Comparison of ENCODE assay signal across 8 cellular contexts in the genomic region with DNA sequence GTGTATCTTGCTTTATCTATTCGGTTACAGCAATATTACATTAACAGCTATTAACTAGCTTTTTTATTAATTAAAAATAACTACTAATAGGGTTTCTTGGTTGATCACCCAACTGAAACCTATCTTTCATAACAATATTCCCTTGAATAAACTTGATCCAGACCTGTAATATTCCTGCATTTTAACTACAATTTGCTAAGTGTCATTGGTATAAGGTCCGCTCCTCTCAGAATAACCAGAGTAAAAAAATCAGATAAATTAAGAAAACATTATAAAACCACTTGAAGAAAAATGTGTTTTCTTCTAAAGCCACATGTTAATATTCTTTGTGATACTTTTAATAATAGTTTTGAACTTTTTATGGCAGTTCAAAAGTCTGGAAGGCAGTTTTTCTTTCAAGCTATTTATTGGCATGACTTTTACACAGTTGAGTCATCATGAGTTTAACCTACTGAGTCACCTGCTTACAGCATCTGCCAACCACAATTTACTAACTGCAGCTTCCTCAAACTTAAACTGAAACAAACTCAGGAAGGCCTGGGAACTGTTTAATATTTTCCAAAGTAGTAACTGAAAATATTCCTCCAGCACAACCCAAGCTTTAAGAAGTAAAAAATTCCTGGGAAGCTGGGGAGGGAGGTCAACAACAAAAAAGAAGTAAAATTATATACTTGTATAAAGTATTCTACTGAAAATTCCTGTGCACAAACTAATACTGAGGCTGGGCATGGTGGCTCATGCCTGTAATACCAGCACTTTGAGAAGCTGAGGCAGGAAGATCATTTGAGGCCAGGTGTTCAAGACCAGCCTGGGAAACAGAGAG.
DNase-seq lines count a peak whose midpoint lies in the region; ATAC-seq, FAIRE-seq and TF ChIP-seq lines count a peak whose summit lies in the region.

No MANE protein-coding gene starts in this region.

- no peaks in the 10 kb centered on the region for H3K9me3 ChIP-seq in A549
- no peaks in the 10 kb centered on the region for H3K9me3 ChIP-seq in OCI-LY1 (ENCODE audit: low read length)
- no peaks in the 10 kb centered on the region for H3K9me3 ChIP-seq in muscle layer of duodenum (ENCODE audit: control insufficient read depth in 1 of 2, low read length in 2 of 2)

- H3K27ac Mint-ChIP-seq in chondrocyte (ENCODE audit: unreplicated experiment) (peak overlapping the region; percentile 90), progenitor cell of endocrine pancreas (no peak overlapping the region), endothelial cell (ENCODE audit: unreplicated experiment) (no peak overlapping the region)

- TF ChIP-seq POLR2A in A549 (IDR thresholded peaks at IDR 0.05; ENCODE audit: low read length): no peak

- H3K36me3 Mint-ChIP-seq in chondrocyte (ENCODE audit: low read depth) (no peaks in the 10 kb centered on the region), progenitor cell of endocrine pancreas (ENCODE audit: insufficient read depth) (peaks cover 5% of the 10 kb centered on the region), endothelial cell (ENCODE audit: low read depth, unreplicated experiment) (peaks cover 4% of the 10 kb centered on the region)

- POLR2A ChIA-PET in A549 (lab: Yijun Ruan, JAX): interaction anchor here (0.6 to 1.7 kb wide), 7 partner anchors 23 to 394 kb away, joined by 3 to 9 read pairs (median 6); a partner anchor contains a TSS

- no peak overlapping the region for H3K9ac ChIP-seq in OCI-LY1 (ENCODE audit: low read length)

- no peaks in the 10 kb centered on the region for H3K9me2 ChIP-seq in OCI-LY1 (ENCODE audit: low read depth, low read length)

- peaks cover 92% of the 10 kb centered on the region for H3K79me2 ChIP-seq in OCI-LY1 (ENCODE audit: insufficient read depth, low read length)

- DNase-seq in A549 (ENCODE audit: low read depth in 1 of 2, low spot score in 1 of 2) (peak; percentile 65 to 88), chondrocyte (ENCODE audit: low spot score) (no peak), progenitor cell of endocrine pancreas (ENCODE audit: low spot score, unreplicated experiment) (no peak), endothelial cell (ENCODE audit: low spot score) (no peak)

- H3K4me3 Mint-ChIP-seq in chondrocyte (ENCODE audit: unreplicated experiment) (no peak overlapping the region), progenitor cell of endocrine pancreas (ENCODE audit: low read depth) (no peak overlapping the region), endothelial cell (ENCODE audit: unreplicated experiment) (no peak overlapping the region)

- TF ChIP-seq CTCF in A549 (IDR thresholded peaks at IDR 0.05): no peak
- TF ChIP-seq CTCF in OCI-LY1 (IDR thresholded peaks at IDR 0.05; ENCODE audit: low read length): no peak
- no peak for TF ChIP-seq CTCF in chondrocyte (IDR thresholded peaks at IDR 0.05)
- no peak for TF ChIP-seq CTCF in progenitor cell of endocrine pancreas (IDR thresholded peaks at IDR 0.05; ENCODE audit: unreplicated experiment)
- TF ChIP-seq CTCF in endothelial cell (IDR thresholded peaks at IDR 0.05; ENCODE audit: unreplicated experiment): no peak

- peak overlapping the region; percentile 69 to 86 for H3K27ac ChIP-seq in A549
- H3K27ac ChIP-seq in OCI-LY1 (ENCODE audit: low read depth, low read length, poor library complexity, severe bottlenecking): peak overlapping the region; percentile 38
- H3K27ac ChIP-seq in muscle layer of duodenum (ENCODE audit: low read length): peak overlapping the region; percentile 67

- peak; percentile 84 for FAIRE-seq in A549 (lab: Jason Lieb, UNC)

- CTCF ChIA-PET in A549 (lab: Yijun Ruan, JAX): interaction anchor here (0.8 to 1.3 kb wide), 4 partner anchors 17 to 484 kb away, joined by 3 to 4 read pairs (median 4); no protein-coding TSS in a partner anchor

- TF ChIP-seq EP300 in A549 (IDR thresholded peaks at IDR 0.05): no peak

- no peak overlapping the region for H2AFZ ChIP-seq in OCI-LY1 (ENCODE audit: low read length)

- H3K4me1 ChIP-seq in A549: peaks cover 89% of the 10 kb centered on the region
- peaks cover 24% of the 10 kb centered on the region for H3K4me1 ChIP-seq in OCI-LY1 (ENCODE audit: insufficient read depth, low read length, severe bottlenecking)
- H3K4me1 ChIP-seq in muscle layer of duodenum (ENCODE audit: control insufficient read depth in 1 of 2, insufficient read depth in 2 of 2, low read length in 2 of 2): peaks cover 16 to 29% of the 10 kb centered on the region in 2 donors

- no peak for TF ChIP-seq RAD21 in A549 (conservative IDR thresholded peaks at IDR 0.05 in 1 of 2, IDR thresholded peaks at IDR 0.05 in 1 of 2)

- no peak overlapping the region for H3K4me3 ChIP-seq in A549
- H3K4me3 ChIP-seq in OCI-LY1 (ENCODE audit: low read depth, low read length, poor library complexity, severe bottlenecking): no peak overlapping the region
- no peak overlapping the region for H3K4me3 ChIP-seq in muscle layer of duodenum (ENCODE audit: low read depth in 1 of 2, low read length in 2 of 2)

- H3K4me1 Mint-ChIP-seq in chondrocyte (ENCODE audit: low read depth) (peaks cover 59% of the 10 kb centered on the region), progenitor cell of endocrine pancreas (ENCODE audit: low read depth) (peaks cover 11% of the 10 kb centered on the region), endothelial cell (ENCODE audit: unreplicated experiment) (peaks cover 22% of the 10 kb centered on the region)

- H3K9me3 Mint-ChIP-seq in chondrocyte (ENCODE audit: low read depth) (no peaks in the 10 kb centered on the region), progenitor cell of endocrine pancreas (ENCODE audit: low read depth) (no peaks in the 10 kb centered on the region), endothelial cell (ENCODE audit: unreplicated experiment) (no peaks in the 10 kb centered on the region)

- no peaks in the 10 kb centered on the region for H3K27me3 Mint-ChIP-seq in chondrocyte (ENCODE audit: low read depth)
- no peaks in the 10 kb centered on the region for H3K27me3 Mint-ChIP-seq in progenitor cell of endocrine pancreas
- no peaks in the 10 kb centered on the region for H3K27me3 Mint-ChIP-seq in endothelial cell (ENCODE audit: unreplicated experiment)

- H3K27me3 ChIP-seq in OCI-LY1 (ENCODE audit: insufficient read depth, low read length) (no peaks in the 10 kb centered on the region), muscle layer of duodenum (ENCODE audit: low read depth, low read length) (no peaks in the 10 kb centered on the region)

- 35% methylated on average over 2 of the region's 2 CpGs for WGBS in A549 (ENCODE audit: missing lambda C conversion rate)

- H3K36me3 ChIP-seq in OCI-LY1 (ENCODE audit: insufficient read depth, low read length) (peaks cover 7% of the 10 kb centered on the region; the same call in 1 of the 2 replicates), muscle layer of duodenum (ENCODE audit: control insufficient read depth in 1 of 2, insufficient read depth in 2 of 2, low read length in 2 of 2) (no peaks in the 10 kb centered on the region)

- H3K4me2 ChIP-seq in A549 (peak overlapping the region; percentile 68), OCI-LY1 (ENCODE audit: low read length) (no peak overlapping the region)

- H3F3A ChIP-seq in OCI-LY1 (ENCODE audit: insufficient read depth, low read length): no peaks in the 10 kb centered on the region

- H4K20me1 ChIP-seq in OCI-LY1 (ENCODE audit: insufficient read depth, low read length): peaks cover 7% of the 10 kb centered on the region; the same call in 1 of the 2 replicates

- ATAC-seq in A549: peak; percentile 95 to 97
- ATAC-seq in GM18508 (IDR thresholded peaks at IDR 0.05; ENCODE audit: insufficient read depth, unreplicated experiment): peak; percentile 75
- ATAC-seq in HG02973 (IDR thresholded peaks at IDR 0.05; ENCODE audit: unreplicated experiment): peak; percentile 93

TF ChIP-seq in A549, 52 proteins besides CTCF, POLR2A, EP300 and RAD21 (continues in another document):
- TF ChIP-seq, protein P1, sequence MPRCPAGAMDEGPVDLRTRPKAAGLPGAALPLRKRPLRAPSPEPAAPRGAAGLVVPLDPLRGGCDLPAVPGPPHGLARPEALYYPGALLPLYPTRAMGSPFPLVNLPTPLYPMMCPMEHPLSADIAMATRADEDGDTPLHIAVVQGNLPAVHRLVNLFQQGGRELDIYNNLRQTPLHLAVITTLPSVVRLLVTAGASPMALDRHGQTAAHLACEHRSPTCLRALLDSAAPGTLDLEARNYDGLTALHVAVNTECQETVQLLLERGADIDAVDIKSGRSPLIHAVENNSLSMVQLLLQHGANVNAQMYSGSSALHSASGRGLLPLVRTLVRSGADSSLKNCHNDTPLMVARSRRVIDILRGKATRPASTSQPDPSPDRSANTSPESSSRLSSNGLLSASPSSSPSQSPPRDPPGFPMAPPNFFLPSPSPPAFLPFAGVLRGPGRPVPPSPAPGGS (IDR thresholded peaks at IDR 0.05): no peak
- TF ChIP-seq EHMT2 (IDR thresholded peaks at IDR 0.05; ENCODE audit: low read depth) (no peak), EHF (CRISPR knock-in tag; IDR thresholded peaks at IDR 0.05) (no peak), NR3C1 (IDR thresholded peaks at IDR 0.05) (no peak), HOXB5 (CRISPR knock-in tag; IDR thresholded peaks at IDR 0.05) (no peak), CBX8 (IDR thresholded peaks at IDR 0.05) (no peak), ESRRA (IDR thresholded peaks at IDR 0.05; ENCODE audit: borderline replicate concordance, low read length) (no peak)
- TF ChIP-seq, protein P2, sequence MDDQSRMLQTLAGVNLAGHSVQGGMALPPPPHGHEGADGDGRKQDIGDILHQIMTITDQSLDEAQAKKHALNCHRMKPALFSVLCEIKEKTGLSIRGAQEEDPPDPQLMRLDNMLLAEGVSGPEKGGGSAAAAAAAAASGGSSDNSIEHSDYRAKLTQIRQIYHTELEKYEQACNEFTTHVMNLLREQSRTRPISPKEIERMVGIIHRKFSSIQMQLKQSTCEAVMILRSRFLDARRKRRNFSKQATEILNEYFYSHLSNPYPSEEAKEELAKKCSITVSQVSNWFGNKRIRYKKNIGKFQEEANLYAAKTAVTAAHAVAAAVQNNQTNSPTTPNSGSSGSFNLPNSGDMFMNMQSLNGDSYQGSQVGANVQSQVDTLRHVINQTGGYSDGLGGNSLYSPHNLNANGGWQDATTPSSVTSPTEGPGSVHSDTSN (IDR thresholded peaks at IDR 0.05): no peak
- TF ChIP-seq, protein P3, sequence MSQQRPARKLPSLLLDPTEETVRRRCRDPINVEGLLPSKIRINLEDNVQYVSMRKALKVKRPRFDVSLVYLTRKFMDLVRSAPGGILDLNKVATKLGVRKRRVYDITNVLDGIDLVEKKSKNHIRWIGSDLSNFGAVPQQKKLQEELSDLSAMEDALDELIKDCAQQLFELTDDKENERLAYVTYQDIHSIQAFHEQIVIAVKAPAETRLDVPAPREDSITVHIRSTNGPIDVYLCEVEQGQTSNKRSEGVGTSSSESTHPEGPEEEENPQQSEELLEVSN (IDR thresholded peaks at IDR 0.05; ENCODE audit: borderline replicate concordance, low read depth): no peak

Comparison
In these comparisons a context has a peak if more than half of its experiments do, and no peak if none do; other contexts are left out.
1. DNase-seq: peak in A549 (2 of 2); none in chondrocyte (single experiment), progenitor cell of endocrine pancreas (single experiment) and endothelial cell (single experiment).
2. Peak in every context shown above with its lines, with median percentiles within 50 percentile points of each other: ATAC-seq and H3K27ac ChIP-seq.